Comparison of ENCODE assay signal across 8 cellular contexts in genomic region chr2:241844066-241844728, GRCh38. TPM values are rescaled to one million over a fixed set of nuclear protein-coding genes. Genes with fewer than 3 reads are reported as not detected.
DNase-seq lines count a peak whose midpoint lies in the region; ATAC-seq, FAIRE-seq and TF ChIP-seq lines count a peak whose summit lies in the region.

No MANE protein-coding gene starts in this region.

- no peaks in the 10 kb centered on the region; the same call in 1 of the 2 replicates for H3F3A ChIP-seq in PC-9 (ENCODE audit: insufficient read depth, low read depth)

- ATAC-seq in HG02642 (IDR thresholded peaks at IDR 0.05; ENCODE audit: poor library complexity, unreplicated experiment) (peak; percentile 71), Right ventricle myocardium superior (ENCODE audit: poor library complexity) (peak; percentile 93), psoas muscle (peak; percentile 79 to 94 (median 89)), HG03097 (IDR thresholded peaks at IDR 0.05; ENCODE audit: low FRiP score, unreplicated experiment) (no peak)

- in situ Hi-C loops in GM13977 (cut with MboI; ENCODE audit: low pct_unique_long_range_greater_than_20kb, low sequenced_read_pairs, unreplicated experiment): no loop called here

- POLR2A ChIA-PET in PC-9 (lab: Charles Lee; ENCODE audit: unreplicated experiment): interaction anchor here (0.6 to 0.7 kb wide), 2 partner anchors 63 to 653 kb away, joined by 11 to 19 read pairs; no protein-coding TSS in a partner anchor

- no peaks in the 10 kb centered on the region for H3K9me2 ChIP-seq in PC-9 (ENCODE audit: insufficient read depth)

- no peak for FAIRE-seq in urothelium cell line (lab: Jason Lieb, UNC)

- H3K27me3 ChIP-seq in PC-9 (ENCODE audit: insufficient read depth, low read depth) (peaks cover 49% of the 10 kb centered on the region), psoas muscle (ENCODE audit: insufficient read depth in 3 of 3, low read length in 2 of 3) (no peaks in the 10 kb centered on the region)

- WGBS in psoas muscle, 3 donors: 4 to 6% (median 6%) methylated on average over 42 to 65 of the region's 65 CpGs

- H4K20me1 ChIP-seq in PC-9 (ENCODE audit: insufficient read depth): no peaks in the 10 kb centered on the region

- CTCF ChIA-PET in PC-9 (lab: Charles Lee): no interaction called here

- H3K36me3 ChIP-seq in PC-9 (ENCODE audit: low read depth) (no peaks in the 10 kb centered on the region), psoas muscle (ENCODE audit: insufficient read depth in 1 of 2, low read depth in 1 of 2) (no peaks in the 10 kb centered on the region)

- H3K4me3 ChIP-seq in PC-9: no peak overlapping the region
- H3K4me3 ChIP-seq in psoas muscle: peak overlapping the region; percentile 60

- intact Hi-C loops in PC-9 (cut with micrococcal nuclease; ENCODE audit: unreplicated experiment): loop anchor here (2.0 kb wide), 1 partner anchor 69 kb away; no protein-coding TSS in a partner anchor
- intact Hi-C loops in Right ventricle myocardium superior (cut with DNase I): no loop called here
- intact Hi-C loops in psoas muscle (cut with DNase I): no loop called here

- DNase-seq in GM13977 (ENCODE audit: low spot score): peak; percentile 92
- DNase-seq in PC-9: peak in 1 of 2 experiments; percentile 84
- peak; percentile 71 for DNase-seq in activated gamma-delta T cell treated with anti-CD3 and anti-CD28 coated beads, Interleukin-2, amount 50 U/mL, for 16 hours (ENCODE audit: low read depth)
- DNase-seq in Right ventricle myocardium superior: peak; percentile 89
- DNase-seq in psoas muscle: peak; percentile 74 to 85
- DNase-seq in urothelium cell line (ENCODE audit: low spot score): peak; percentile 75

- no peaks in the 10 kb centered on the region for H3K4me1 ChIP-seq in PC-9 (replicated peaks; ENCODE audit: insufficient read depth)
- H3K4me1 ChIP-seq in psoas muscle: no peaks in the 10 kb centered on the region

- no peak overlapping the region for H3K27ac ChIP-seq in PC-9
- H3K27ac ChIP-seq in psoas muscle: no peak overlapping the region

- no TSS peak for BruUV-seq in PC-9 (replicated peaks; lab: Mats Ljungman, UMichigan)

- no peaks in the 10 kb centered on the region for H3K9me3 ChIP-seq in PC-9 (ENCODE audit: insufficient read depth, low read depth)
- H3K9me3 ChIP-seq in psoas muscle: no peaks in the 10 kb centered on the region

- no peaks in the 10 kb centered on the region for H3K79me2 ChIP-seq in PC-9 (ENCODE audit: low read depth)

- peak overlapping the region; percentile 36; the same call in 1 of the 2 replicates for H3K4me2 ChIP-seq in PC-9

- no peak for TF ChIP-seq CTCF in GM13977 (IDR thresholded peaks at IDR 0.05; ENCODE audit: extremely low read depth, insufficient read depth, missing control alignments)
- no peak for TF ChIP-seq CTCF in PC-9 (conservative IDR thresholded peaks at IDR 0.05)
- peak; percentile 10 for TF ChIP-seq CTCF in psoas muscle (IDR thresholded peaks at IDR 0.05)

- H2AFZ ChIP-seq in PC-9: no peak overlapping the region

RNA-seq across cellular contexts. Expression of gene PDCD1, which starts 14.5 kb away (rescaled TPM):
- total RNA-seq in PC-9 (2021) (not detected in 2 replicates), Right ventricle myocardium superior (2.0 TPM), psoas muscle (under 1 TPM in 2 of 4 donors, not detected in 2; 0.20 to 0.30 TPM)
- under 1 TPM; 0.03 to 0.06 (median 0.05) TPM for polyA plus RNA-seq in psoas muscle

RNA-seq across cellular contexts. Expression of gene RTP5, which starts 25.3 kb away (rescaled TPM):
- not detected in 2 replicates for total RNA-seq in PC-9 (2021)
- not detected for total RNA-seq in Right ventricle myocardium superior
- total RNA-seq in psoas muscle: not detected
- under 1 TPM in 1 of 3 donors, not detected in 2; 0.01 TPM for polyA plus RNA-seq in psoas muscle

RNA-seq across cellular contexts. Expression of gene NEU4, which starts 35.2 kb away (rescaled TPM):
- 0.90 and 0.92 TPM in 2 replicates for total RNA-seq in PC-9 (2021)
- not detected for total RNA-seq in Right ventricle myocardium superior
- 10 to 100 TPM in 2 of 4 donors, 1 to 10 TPM in 1, under 1 TPM in 1; 0.44 to 18.0 (median 9.1) TPM for total RNA-seq in psoas muscle
- polyA plus RNA-seq in psoas muscle: 10 to 100 TPM in 1 of 3 donors, 1 to 10 TPM in 1, under 1 TPM in 1; 0.73 to 54.6 (median 3.4) TPM
